Comparison of ENCODE assay signal across 8 cellular contexts in genomic region chr18:59969486-59970028, GRCh38.
A peak's percentile ranks its signal among the peaks of the same experiment; 100 is the strongest.
DNase-seq lines count a peak whose midpoint lies in the region; ATAC-seq, FAIRE-seq and TF ChIP-seq lines count a peak whose summit lies in the region.
"Not testable (repeated sequence)": the region's sequence is repeated elsewhere in the genome, so short reads cannot be mapped to it uniquely, and the experiment has no call there.

No MANE protein-coding gene starts in this region.

- H2AK9ac ChIP-seq in IMR-90 (replicated peaks; ENCODE audit: low read depth, low read length, poor library complexity): not testable (repeated sequence)

- intact Hi-C loops in IMR-90 (cut with micrococcal nuclease); esophagus muscularis mucosa (cut with DNase I); kidney (cut with DNase I): not testable (repeated sequence)

- TF ChIP-seq CTCF in IMR-90 (conservative IDR thresholded peaks at IDR 0.05; ENCODE audit: low read depth, low read length); esophagus muscularis mucosa (IDR thresholded peaks at IDR 0.05); kidney (IDR thresholded peaks at IDR 0.05; ENCODE audit: borderline replicate concordance, extremely low read depth, insufficient read depth); osteoblast (IDR thresholded peaks at IDR 0.05; ENCODE audit: extremely low read depth, low read depth, low read length); upper lobe of left lung (IDR thresholded peaks at IDR 0.05): not testable (repeated sequence)

- not testable (repeated sequence) for TF ChIP-seq EP300 in esophagus muscularis mucosa (IDR thresholded peaks at IDR 0.05); upper lobe of left lung (IDR thresholded peaks at IDR 0.05)

- POLR2A ChIA-PET in IMR-90 (lab: Charles Lee; ENCODE audit: unreplicated experiment): not testable (repeated sequence)

- H2BK120ac ChIP-seq in IMR-90 (ENCODE audit: low read depth, low read length): not testable (repeated sequence)

- not testable (repeated sequence) for BruUV-seq in IMR-90 (replicated peaks; lab: Mats Ljungman, UMichigan)

- H3K9me1 ChIP-seq in IMR-90 (ENCODE audit: insufficient read depth, low read length): not testable (repeated sequence)

- in situ Hi-C loops in IMR-90 (cut with MboI; ENCODE audit: low sequenced_read_pairs): not testable (repeated sequence)

- not testable (repeated sequence) for TF ChIP-seq POLR2A in IMR-90 (IDR thresholded peaks at IDR 0.05; ENCODE audit: low read depth, low read length); esophagus muscularis mucosa (IDR thresholded peaks at IDR 0.05; ENCODE audit: low read depth); upper lobe of left lung (IDR thresholded peaks at IDR 0.05)

- not testable (repeated sequence) for H3K4me2 ChIP-seq in IMR-90 (ENCODE audit: low read depth, low read length)
- peak overlapping the region; percentile 49 for H3K4me2 ChIP-seq in osteoblast (ENCODE audit: insufficient read depth, low read length)
- H3K4me2 ChIP-seq in skeletal muscle satellite cell (ENCODE audit: low read length): peak overlapping the region; percentile 66

- not testable (repeated sequence) for H2AK5ac ChIP-seq in IMR-90 (ENCODE audit: low read depth, low read length)

- not testable (repeated sequence) for H4K5ac ChIP-seq in IMR-90 (ENCODE audit: low read depth, low read length)

- H3K4me3 ChIP-seq in IMR-90 (ENCODE audit: insufficient read depth, low read depth, low read length); kidney (ENCODE audit: low read length in 2 of 2): not testable (repeated sequence)
- H3K4me3 ChIP-seq in esophagus muscularis mucosa: peak overlapping the region; percentile 18 to 48 (median 32)
- peak overlapping the region; percentile 26 for H3K4me3 ChIP-seq in osteoblast (ENCODE audit: insufficient read depth, low read length)
- H3K4me3 ChIP-seq in skeletal muscle satellite cell (ENCODE audit: low read length): peak overlapping the region; percentile 48
- H3K4me3 ChIP-seq in upper lobe of left lung: peak overlapping the region in 3 of 4 donors; percentile 6 to 22 (median 17)

- H3K27ac ChIP-seq in IMR-90 (ENCODE audit: insufficient read depth, low read length); esophagus muscularis mucosa (replicated peaks in 1 of 4); kidney (ENCODE audit: low read depth in 2 of 2, low read length in 2 of 2); osteoblast (ENCODE audit: low read depth, low read length); upper lobe of left lung: not testable (repeated sequence)

- not testable (repeated sequence) for H3K23ac ChIP-seq in IMR-90 (ENCODE audit: low read depth, low read length)

- FAIRE-seq in kidney (lab: Jason Lieb, UNC): not testable (repeated sequence)

- not testable (repeated sequence) for H3K36me3 ChIP-seq in IMR-90 (ENCODE audit: control insufficient read depth, insufficient read depth, low read length); esophagus muscularis mucosa; kidney (ENCODE audit: control insufficient read depth in 1 of 2, insufficient read depth in 2 of 2, low read length in 2 of 2); osteoblast (ENCODE audit: insufficient read depth, low read length); skeletal muscle satellite cell (ENCODE audit: insufficient read depth, low read length); upper lobe of left lung

- H3K14ac ChIP-seq in IMR-90 (replicated peaks; ENCODE audit: low read depth, low read length): not testable (repeated sequence)

- H2AFZ ChIP-seq in IMR-90 (replicated peaks; ENCODE audit: low read length, poor library complexity): peak overlapping the region; percentile 49
- H2AFZ ChIP-seq in osteoblast (ENCODE audit: low read length): not testable (repeated sequence)

- not testable (repeated sequence) for H4K8ac ChIP-seq in IMR-90 (ENCODE audit: low read depth in 2 of 2, low read length in 2 of 2)

- H3K4ac ChIP-seq in IMR-90 (ENCODE audit: low read depth, low read length): not testable (repeated sequence)

- H3K27me3 ChIP-seq in IMR-90 (ENCODE audit: control insufficient read depth, insufficient read depth, low read length): not testable (repeated sequence)
- H3K27me3 ChIP-seq in esophagus muscularis mucosa (peaks cover 0 to 21% (median 9%) of the 10 kb centered on the region in 4 donors), osteoblast (ENCODE audit: insufficient read depth, low read length) (peaks cover 63% of the 10 kb centered on the region), skeletal muscle satellite cell (ENCODE audit: control insufficient read depth, insufficient read depth, low read length) (peaks cover 26% of the 10 kb centered on the region), upper lobe of left lung (peaks cover 0 to 11% (median 3%) of the 10 kb centered on the region in 4 donors)

- H3K56ac ChIP-seq in IMR-90 (ENCODE audit: extremely low read depth, insufficient read depth, low read length): not testable (repeated sequence)

- not testable (repeated sequence) for H2BK5ac ChIP-seq in IMR-90 (ENCODE audit: low read depth, low read length, poor library complexity, severe bottlenecking)

- not testable (repeated sequence) for H4K20me1 ChIP-seq in IMR-90 (ENCODE audit: insufficient read depth, low read length); osteoblast (ENCODE audit: insufficient read depth, low read length)

- not testable (repeated sequence) for H3K9me3 ChIP-seq in IMR-90 (ENCODE audit: control insufficient read depth, insufficient read depth, low read length); esophagus muscularis mucosa; kidney (ENCODE audit: control insufficient read depth in 1 of 2, low read length in 2 of 2); osteoblast (ENCODE audit: low read depth, low read length); skeletal muscle satellite cell (replicated peaks; ENCODE audit: low read length); upper lobe of left lung

- H4K91ac ChIP-seq in IMR-90 (ENCODE audit: insufficient read depth, low read depth, low read length): not testable (repeated sequence)

- H3K79me2 ChIP-seq in osteoblast (ENCODE audit: insufficient read depth, low read length): not testable (repeated sequence)

- WGBS in IMR-90 (ENCODE audit: extremely low coverage in 2 of 2, insufficient read length in 1 of 2), 2 experiments: 45% methylated on average over 18 of the region's 56 CpGs; no CpG with 5 or more reads in 1 of the 2 experiments
- 24% methylated on average over 26 of the region's 56 CpGs for WGBS in esophagus muscularis mucosa
- 28 to 59% methylated on average over 19 to 28 of the region's 56 CpGs for WGBS in upper lobe of left lung, 2 donors

- not testable (repeated sequence) for H3K9ac ChIP-seq in IMR-90 (ENCODE audit: low read depth, low read length); kidney (ENCODE audit: low read length in 2 of 2); skeletal muscle satellite cell (ENCODE audit: low read depth, low read length)

- not testable (repeated sequence) for H3K18ac ChIP-seq in IMR-90 (ENCODE audit: low read depth, low read length)

- peak; percentile 14 for DNase-seq in AG20443 (ENCODE audit: low spot score)
- not testable (repeated sequence) for DNase-seq in IMR-90; esophagus muscularis mucosa (ENCODE audit: extremely low spot score); osteoblast (ENCODE audit: insufficient read length, low spot score, missing footprints)
- peak; percentile 11 for DNase-seq in astrocyte of the hippocampus (ENCODE audit: low read depth, low spot score)
- peak; percentile 62 for DNase-seq in kidney
- DNase-seq in upper lobe of left lung: peak in 1 of 2 donors; percentile 80

- dilution Hi-C loops in IMR-90 (cut with HindIII; ENCODE audit: low sequenced_read_pairs, unreplicated experiment): not testable (repeated sequence)

- not testable (repeated sequence) for ATAC-seq in IMR-90 (ENCODE audit: low read depth); upper lobe of left lung (ENCODE audit: low FRiP score in 2 of 2)

- not testable (repeated sequence) for H2BK15ac ChIP-seq in IMR-90 (ENCODE audit: low read depth, low read length)

- H3K4me1 ChIP-seq in IMR-90 (ENCODE audit: control insufficient read depth, insufficient read depth, low read length); esophagus muscularis mucosa; kidney (ENCODE audit: control insufficient read depth in 1 of 2, insufficient read depth in 1 of 2, low read depth in 1 of 2, low read length in 2 of 2); osteoblast (ENCODE audit: insufficient read depth, low read length); skeletal muscle satellite cell (ENCODE audit: control insufficient read depth, insufficient read depth, low read length); upper lobe of left lung: not testable (repeated sequence)

- not testable (repeated sequence) for H2BK20ac ChIP-seq in IMR-90 (ENCODE audit: low read depth, low read length)

- H3K79me1 ChIP-seq in IMR-90 (ENCODE audit: low read depth in 1 of 2, low read length in 2 of 2): not testable (repeated sequence)

- TF ChIP-seq RAD21 in IMR-90 (IDR thresholded peaks at IDR 0.05; ENCODE audit: low read length): not testable (repeated sequence)

- CTCF ChIA-PET in IMR-90 (lab: Yijun Ruan, JAX): interaction anchor here (0.6 kb wide), 1 partner anchor 566 kb away, joined by 3 read pairs; no protein-coding TSS in a partner anchor
